Comparison of ENCODE assay signal across 11 cellular contexts in the genomic region with DNA sequence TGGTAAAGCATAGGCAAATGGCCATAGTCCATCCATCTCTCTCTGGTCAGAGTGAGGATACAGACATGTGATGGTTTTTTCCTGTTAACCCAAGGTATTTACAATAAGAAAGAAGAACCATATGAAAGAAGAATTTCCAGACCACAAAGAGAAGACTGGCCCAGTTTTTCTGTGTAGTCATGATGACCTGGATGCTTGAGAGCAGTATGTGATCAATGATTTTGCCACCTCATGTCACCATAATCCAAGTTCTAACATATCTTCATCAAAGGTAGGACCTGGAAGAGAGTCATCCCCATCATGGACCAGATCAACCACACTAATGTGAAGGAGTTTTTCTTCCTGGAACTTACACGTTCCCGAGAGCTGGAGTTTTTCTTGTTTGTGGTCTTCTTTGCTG. TPM values are rescaled to one million over a fixed set of nuclear protein-coding genes. Genes with fewer than 3 reads are reported as not detected.
"Had no signal": no experiment of that assay in that cellular context is flagged by ENCODE, and none has a peak within 500 bp of the region (broad histone marks: within the 10 kb centered on the region; RNA-seq: fewer than 3 reads in every experiment).

A gene (plus strand): TSS at position 301 of the 400 bp plus-strand sequence. CDS start 0 bp downstream, at position 301.

- DNase-seq: GM23248, GOT3, H7, H9, HCEC 1CT, HFFc6 had no signal

- H3K4me3 ChIP-seq: GM23248, GM23338, HAP-1 had no signal

- H3K36me3 ChIP-seq: HAP-1 had no signal

- FAIRE-seq: H1, H54 had no signal

RNA-seq across cellular contexts. Expression of the gene that starts here (rescaled TPM):
- total RNA-seq: GM23248, GM23338, H1, H4, H7, H9, HFFc6 had no signal
